ENCODE assay signal across 21 cellular contexts in the genomic region with DNA sequence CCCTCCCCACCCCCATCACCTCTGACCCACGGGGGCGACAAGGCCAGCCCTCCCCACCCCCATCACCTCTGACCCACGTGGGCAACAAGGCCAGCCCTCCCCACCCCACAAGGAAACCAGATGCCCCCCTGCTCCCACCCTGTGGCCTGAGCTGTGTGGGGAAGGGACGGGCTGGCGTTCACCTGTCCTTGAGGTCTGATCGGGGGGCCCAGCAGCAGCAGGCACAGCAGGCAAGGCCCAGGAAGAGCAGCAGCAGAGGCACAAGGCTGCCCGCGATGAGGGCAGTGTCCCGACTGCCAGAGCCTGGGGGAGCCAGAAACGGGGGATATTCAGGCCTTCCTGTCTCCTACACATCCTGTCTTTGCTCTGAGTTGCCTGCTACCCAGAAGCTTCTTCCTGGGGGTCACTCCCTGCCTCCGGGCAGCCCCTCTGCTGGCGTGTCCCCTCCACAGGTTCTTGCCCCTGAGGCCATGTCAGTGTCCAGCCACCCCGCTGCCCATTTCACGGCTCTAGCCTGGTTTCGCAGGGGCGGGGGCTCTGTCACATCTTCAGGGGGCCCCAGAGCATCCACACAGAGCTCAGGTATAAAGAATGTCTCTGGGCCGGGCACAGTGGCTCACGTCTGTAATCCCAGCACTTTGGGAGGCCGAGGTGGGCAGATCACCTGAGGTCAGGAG. TPM values are rescaled to one million over a fixed set of nuclear protein-coding genes. Genes with fewer than 3 reads are reported as not detected.
DNase-seq lines count a peak whose midpoint lies in the region; ATAC-seq and TF ChIP-seq lines count a peak whose summit lies in the region.
"Had no signal": no experiment of that assay in that cellular context is flagged by ENCODE, and none has a peak within 500 bp of the region (broad histone marks: within the 10 kb centered on the region; RNA-seq: fewer than 3 reads in every experiment).

No MANE protein-coding gene starts in this region.

- H3K9ac ChIP-seq in neural cell (ENCODE audit: low read length) = peak overlapping the region; percentile 45

- H3K9me3 ChIP-seq in neural cell (ENCODE audit: low read length) (no peaks in the 10 kb centered on the region), upper lobe of right lung (no peaks in the 10 kb centered on the region)
- H3K9me3 ChIP-seq: esophagus squamous epithelium, gastroesophageal sphincter had no signal

- H3K9me2 ChIP-seq in neural cell (ENCODE audit: insufficient read depth, low read length) = no peaks in the 10 kb centered on the region

- H4K20me1 ChIP-seq in neural cell (ENCODE audit: insufficient read depth) = no peaks in the 10 kb centered on the region

- H2AFZ ChIP-seq in neural cell (ENCODE audit: low read depth, low read length) = no peak overlapping the region

- peaks cover 5% of the 10 kb centered on the region for H3K4me1 ChIP-seq in upper lobe of right lung

- H3K4me3 ChIP-seq in neural cell (ENCODE audit: low read length) (no peak overlapping the region), upper lobe of right lung (no peak overlapping the region)
- H3K4me3 ChIP-seq: esophagus squamous epithelium, gastroesophageal sphincter, skin epidermis had no signal

- H3K79me2 ChIP-seq in neural cell (replicated peaks; ENCODE audit: insufficient read depth, low read length) = no peaks in the 10 kb centered on the region

- no peak for ATAC-seq in Right ventricle myocardium inferior
- ATAC-seq in left cardiac atrium = no peak
- no peak for ATAC-seq in upper lobe of right lung
- ATAC-seq in HG02840 (IDR thresholded peaks at IDR 0.05; ENCODE audit: low FRiP score, unreplicated experiment) = no peak
- ATAC-seq: activated naive CD8-positive, alpha-beta T cell treated with anti-CD3 and anti-CD28 coated beads, Interleukin-2, amount 50 U/mL, for 24 hours; effector memory CD8-positive, alpha-beta T cell; gastroesophageal sphincter; WTC11 had no signal

- H3F3A ChIP-seq in neural cell (ENCODE audit: insufficient read depth, low read length, poor library complexity, severe bottlenecking) = no peaks in the 10 kb centered on the region

- H3K27me3 ChIP-seq in neural cell (ENCODE audit: insufficient read depth, low read depth, low read length) (peaks cover 3% of the 10 kb centered on the region), upper lobe of right lung (no peaks in the 10 kb centered on the region)
- H3K27me3 ChIP-seq: brain microvascular endothelial cell, esophagus squamous epithelium, gastroesophageal sphincter had no signal

- intact Hi-C loops in Right ventricle myocardium inferior (cut with DNase I) = no loop called here
- intact Hi-C loops in left cardiac atrium (cut with DNase I) = no loop called here
- intact Hi-C loops in upper lobe of right lung (cut with DNase I) = no loop called here

- no peak for TF ChIP-seq EP300 in neural cell (conservative IDR thresholded peaks at IDR 0.05; ENCODE audit: poor library complexity, severe bottlenecking)

- DNase-seq in Right ventricle myocardium inferior (ENCODE audit: missing footprints) = peak; percentile 39
- no peak for DNase-seq in left cardiac atrium
- DNase-seq in upper lobe of right lung = no peak
- no peak for DNase-seq in NCI-H748 treated with DMSO at 0.1 percent for 48 hours (lab: John Stamatoyannopoulos, UW)
- DNase-seq: activated CD4-positive, alpha-beta memory T cell treated with anti-CD3 and anti-CD28 coated beads for 36 hours; activated effector memory CD4-positive, alpha-beta T cell treated with Interleukin-2 at 50 U/mL for 16 hours; activated naive CD8-positive, alpha-beta T cell treated with anti-CD3 and anti-CD28 coated beads, Interleukin-2, amount 50 U/mL, for 24 hours; brain microvascular endothelial cell; effector memory CD8-positive, alpha-beta T cell; esophagus squamous epithelium; Karpas-422; NCI-H187 treated with DMSO at 0.1 percent for 48 hours; NCI-H82; stimulated activated CD4-positive, alpha-beta T cell treated with anti-CD3 and anti-CD28 coated beads, Interleukin-2, amount 100 ng/mL, for 24 hours; stimulated activated naive CD4-positive, alpha-beta T cell; T1000 had no signal

- no peak overlapping the region for H3K4me2 ChIP-seq in neural cell (ENCODE audit: low read length)

- H3K36me3 ChIP-seq in neural cell (ENCODE audit: insufficient read depth, low read length) = no peaks in the 10 kb centered on the region
- peaks cover 31% of the 10 kb centered on the region for H3K36me3 ChIP-seq in upper lobe of right lung
- H3K36me3 ChIP-seq: brain microvascular endothelial cell had no signal

- no peak for TF ChIP-seq CTCF in neural cell (IDR thresholded peaks at IDR 0.05; ENCODE audit: poor library complexity, severe bottlenecking)
- TF ChIP-seq CTCF in upper lobe of right lung (IDR thresholded peaks at IDR 0.05) = no peak

- H3K27ac ChIP-seq in neural cell (ENCODE audit: low read length) (no peak overlapping the region), upper lobe of right lung (peak overlapping the region; percentile 9)
- H3K27ac ChIP-seq: brain microvascular endothelial cell, esophagus squamous epithelium, gastroesophageal sphincter, skin epidermis had no signal

- no peak for TF ChIP-seq RAD21 in neural cell (conservative IDR thresholded peaks at IDR 0.05)

TF ChIP-seq in neural cell, 6 proteins besides CTCF, POLR2A, EP300 and RAD21:
- TF ChIP-seq POLR2AphosphoS5 (IDR thresholded peaks at IDR 0.05) (no peak), SMC3 (conservative IDR thresholded peaks at IDR 0.05; ENCODE audit: poor library complexity) (no peak), EZH2 (IDR thresholded peaks at IDR 0.05; ENCODE audit: borderline replicate concordance, insufficient read depth, low read length, poor library complexity, severe bottlenecking) (no peak), MXI1 (conservative IDR thresholded peaks at IDR 0.05; ENCODE audit: poor library complexity, severe bottlenecking) (no peak)
TF ChIP-seq in neural cell: peak in this region for 0.

RNA-seq across cellular contexts. Expression of a gene that starts 6.8 kb away (rescaled TPM):
- total RNA-seq in Right ventricle myocardium inferior = 12.4 TPM
- total RNA-seq in left cardiac atrium = 10 to 100 TPM; 10.7 to 17.7 TPM
- 3.0 and 5.4 TPM in 2 replicates for polyA plus RNA-seq in neural cell
- 0.73 and 1.2 TPM in 2 replicates for polyA minus RNA-seq in neural cell
- 48.5 TPM for total RNA-seq in upper lobe of right lung

RNA-seq across cellular contexts. Expression of a gene that starts 10.1 kb away (rescaled TPM):
- total RNA-seq in Right ventricle myocardium inferior = 5.5 TPM
- total RNA-seq in left cardiac atrium = 1 to 10 TPM; 7.4 to 8.2 TPM
- polyA plus RNA-seq in neural cell = 60.1 and 69.0 TPM in 2 replicates
- polyA minus RNA-seq in neural cell = 97.8 and 108 TPM in 2 replicates
- 39.9 TPM for total RNA-seq in upper lobe of right lung

RNA-seq across cellular contexts. Expression of a gene that starts 10.9 kb away (rescaled TPM):
- total RNA-seq in Right ventricle myocardium inferior (73.0 TPM), left cardiac atrium (10 to 100 TPM; 38.5 to 44.5 TPM), upper lobe of right lung (39.5 TPM)
- 7.5 and 14.9 TPM in 2 replicates for polyA plus RNA-seq in neural cell
- polyA minus RNA-seq in neural cell = 1.2 and 2.7 TPM in 2 replicates

RNA-seq across cellular contexts. Expression of a gene that starts 45.9 kb away (rescaled TPM):
- total RNA-seq in Right ventricle myocardium inferior (120 TPM), left cardiac atrium (100 to 1,000 TPM; 136 to 181 TPM), upper lobe of right lung (263 TPM)
- 43.9 and 56.9 TPM in 2 replicates for polyA plus RNA-seq in neural cell
- 149 and 158 TPM in 2 replicates for polyA minus RNA-seq in neural cell
